In the genomic region with DNA sequence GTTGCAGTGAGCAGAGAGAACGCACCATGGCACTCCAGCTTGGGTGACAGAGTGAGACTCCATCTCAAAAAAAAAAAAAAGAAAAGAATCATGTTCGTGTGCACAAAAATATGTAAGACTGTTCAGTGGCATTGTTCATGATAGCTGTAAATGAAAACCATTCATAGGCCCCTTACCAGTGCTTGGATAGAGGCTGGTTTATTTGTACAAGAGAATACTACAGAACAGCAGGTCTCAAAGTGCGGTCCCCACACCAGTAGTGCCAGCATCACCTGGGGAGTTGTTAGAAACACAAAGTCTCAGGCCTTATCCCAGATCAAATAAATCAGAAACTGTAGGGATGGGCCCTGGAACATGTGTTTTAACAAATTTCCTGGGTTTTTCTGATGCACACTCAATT, we compare ENCODE assay signal across 25 cellular contexts.
"Had no signal": no experiment of that assay in that cellular context is flagged by ENCODE, and none has a peak within 500 bp of the region (broad histone marks: within the 10 kb centered on the region; RNA-seq: fewer than 3 reads in every experiment).

No MANE protein-coding gene starts in this region.

- H3K9me3 Mint-ChIP-seq: activated CD4-positive, alpha-beta memory T cell treated with anti-CD3 and anti-CD28 coated beads for 36 hours; activated CD4-positive, alpha-beta T cell treated with anti-CD3 and anti-CD28 coated beads, Interleukin-2, amount 10 ng/mL, durations not matched to agents 24 days and 14 days; activated naive CD4-positive, alpha-beta T cell treated with anti-CD3 and anti-CD28 coated beads, Interleukin-2, amount 50 U/mL, for 24 hours; activated naive CD8-positive, alpha-beta T cell treated with anti-CD3 and anti-CD28 coated beads, Interleukin-2, amount 10 ng/mL, durations not matched to agents 7 days and 5 days; activated T-cell treated with anti-CD3 and anti-CD28 coated beads, Interleukin-2, amount 50 U/mL, for 24 hours; activated T-helper 17 cell treated with anti-CD3 and anti-CD28 coated beads, Interleukin-2, amount 50 U/mL, for 72 hours; brain; dendritic cell treated with granulocyte-macrophage colony-stimulating factor and Interleukin-4, amounts not matched to agents 40 ng/mL and 50 ng/mL, for 4 days; endodermal cell had no signal

- ATAC-seq: activated CD4-positive, alpha-beta T cell treated with anti-CD3 and anti-CD28 coated beads for 36 hours; activated CD8-positive, alpha-beta memory T cell treated with anti-CD3 and anti-CD28 coated beads, Interleukin-2, amount 10 ng/mL, durations not matched to agents 7 days and 5 days; activated CD8-positive, alpha-beta T cell treated with anti-CD3 and anti-CD28 coated beads, Interleukin-2, amount 10 ng/mL, durations not matched to agents 7 days and 5 days; activated T-helper 17 cell treated with anti-CD3 and anti-CD28 coated beads, Interleukin-2, amount 50 U/mL, for 72 hours; esophagus mucosa had no signal

- H3K36me3 Mint-ChIP-seq: activated CD4-positive, alpha-beta memory T cell treated with anti-CD3 and anti-CD28 coated beads for 36 hours; activated CD8-positive, alpha-beta memory T cell treated with anti-CD3 and anti-CD28 coated beads, Interleukin-2, amount 10 ng/mL, durations not matched to agents 7 days and 5 days; activated naive CD4-positive, alpha-beta T cell treated with anti-CD3 and anti-CD28 coated beads, Interleukin-2, amount 50 U/mL, for 24 hours; activated naive CD8-positive, alpha-beta T cell treated with anti-CD3 and anti-CD28 coated beads, Interleukin-2, amount 10 ng/mL, durations not matched to agents 7 days and 5 days; brain had no signal

- DNase-seq: activated CD4-positive, alpha-beta memory T cell treated with anti-CD3 and anti-CD28 coated beads for 36 hours; activated CD4-positive, alpha-beta T cell treated with anti-CD3 and anti-CD28 coated beads for 36 hours; activated CD4-positive, alpha-beta T cell treated with anti-CD3 and anti-CD28 coated beads, Interleukin-2, amount 10 ng/mL, durations not matched to agents 24 days and 14 days; activated CD4-positive, CD25-positive, alpha-beta regulatory T cell; activated CD4-positive, CD25-positive, alpha-beta regulatory T cell treated with anti-CD3 and anti-CD28 coated beads, Interleukin-2, amount 50 U/mL, for 72 hours; activated CD8-positive, alpha-beta memory T cell treated with anti-CD3 and anti-CD28 coated beads, Interleukin-2, amount 10 ng/mL, durations not matched to agents 7 days and 5 days; activated CD8-positive, alpha-beta memory T cell treated with anti-CD3 and anti-CD28 coated beads, Interleukin-2, amount 50 U/mL, for 4 hours; activated CD8-positive, alpha-beta T cell treated with anti-CD3 and anti-CD28 coated beads, Interleukin-2, amount 10 ng/mL, durations not matched to agents 7 days and 5 days; activated effector memory CD4-positive, alpha-beta T cell treated with Interleukin-2 at 50 U/mL for 16 hours; activated gamma-delta T cell treated with Interleukin-2 at 50 U/mL for 16 hours; activated naive CD4-positive, alpha-beta T cell treated with Interleukin-2 at 50 U/mL for 16 hours; activated naive CD8-positive, alpha-beta T cell treated with anti-CD3 and anti-CD28 coated beads, Interleukin-2, amount 10 ng/mL, durations not matched to agents 7 days and 5 days; activated T-cell treated with anti-CD3 and anti-CD28 coated beads, Interleukin-2, amount 50 U/mL, for 24 hours; central memory CD4-positive, alpha-beta T cell; cerebellar nuclear complex; effector memory CD4-positive, alpha-beta T cell; endodermal cell; foreskin fibroblast; T-helper 1 cell; T-helper 2 cell had no signal

- H3K27ac Mint-ChIP-seq: activated CD4-positive, alpha-beta memory T cell treated with anti-CD3 and anti-CD28 coated beads for 36 hours; activated CD4-positive, alpha-beta T cell treated with anti-CD3 and anti-CD28 coated beads for 36 hours; activated CD4-positive, alpha-beta T cell treated with anti-CD3 and anti-CD28 coated beads, Interleukin-2, amount 10 ng/mL, durations not matched to agents 24 days and 14 days; activated CD8-positive, alpha-beta memory T cell treated with anti-CD3 and anti-CD28 coated beads, Interleukin-2, amount 10 ng/mL, durations not matched to agents 7 days and 5 days; activated CD8-positive, alpha-beta T cell treated with anti-CD3 and anti-CD28 coated beads, Interleukin-2, amount 10 ng/mL, durations not matched to agents 7 days and 5 days; activated naive CD4-positive, alpha-beta T cell treated with anti-CD3 and anti-CD28 coated beads, Interleukin-2, amount 50 U/mL, for 24 hours; activated naive CD8-positive, alpha-beta T cell treated with anti-CD3 and anti-CD28 coated beads, Interleukin-2, amount 10 ng/mL, durations not matched to agents 7 days and 5 days; activated T-cell treated with anti-CD3 and anti-CD28 coated beads, Interleukin-2, amount 50 U/mL, for 24 hours; activated T-helper 17 cell treated with anti-CD3 and anti-CD28 coated beads, Interleukin-2, amount 50 U/mL, for 72 hours; brain; dendritic cell treated with granulocyte-macrophage colony-stimulating factor and Interleukin-4, amounts not matched to agents 40 ng/mL and 50 ng/mL, for 4 days; endodermal cell had no signal

- H3K4me1 Mint-ChIP-seq: activated CD4-positive, alpha-beta T cell treated with anti-CD3 and anti-CD28 coated beads for 36 hours; activated CD4-positive, alpha-beta T cell treated with anti-CD3 and anti-CD28 coated beads, Interleukin-2, amount 10 ng/mL, durations not matched to agents 24 days and 14 days; activated CD8-positive, alpha-beta memory T cell treated with anti-CD3 and anti-CD28 coated beads, Interleukin-2, amount 10 ng/mL, durations not matched to agents 7 days and 5 days; activated naive CD4-positive, alpha-beta T cell treated with anti-CD3 and anti-CD28 coated beads, Interleukin-2, amount 50 U/mL, for 24 hours; activated naive CD8-positive, alpha-beta T cell treated with anti-CD3 and anti-CD28 coated beads, Interleukin-2, amount 10 ng/mL, durations not matched to agents 7 days and 5 days; activated T-helper 17 cell treated with anti-CD3 and anti-CD28 coated beads, Interleukin-2, amount 50 U/mL, for 72 hours; endodermal cell had no signal

- H3K4me3 Mint-ChIP-seq: activated CD4-positive, alpha-beta memory T cell treated with anti-CD3 and anti-CD28 coated beads for 36 hours; activated CD4-positive, alpha-beta T cell treated with anti-CD3 and anti-CD28 coated beads for 36 hours; activated CD4-positive, alpha-beta T cell treated with anti-CD3 and anti-CD28 coated beads, Interleukin-2, amount 10 ng/mL, durations not matched to agents 24 days and 14 days; activated CD8-positive, alpha-beta memory T cell treated with anti-CD3 and anti-CD28 coated beads, Interleukin-2, amount 10 ng/mL, durations not matched to agents 7 days and 5 days; activated CD8-positive, alpha-beta T cell treated with anti-CD3 and anti-CD28 coated beads, Interleukin-2, amount 10 ng/mL, durations not matched to agents 7 days and 5 days; activated naive CD4-positive, alpha-beta T cell treated with anti-CD3 and anti-CD28 coated beads, Interleukin-2, amount 50 U/mL, for 24 hours; activated naive CD8-positive, alpha-beta T cell treated with anti-CD3 and anti-CD28 coated beads, Interleukin-2, amount 10 ng/mL, durations not matched to agents 7 days and 5 days; activated T-cell treated with anti-CD3 and anti-CD28 coated beads, Interleukin-2, amount 50 U/mL, for 24 hours; activated T-helper 17 cell treated with anti-CD3 and anti-CD28 coated beads, Interleukin-2, amount 50 U/mL, for 72 hours; brain; dendritic cell treated with granulocyte-macrophage colony-stimulating factor and Interleukin-4, amounts not matched to agents 40 ng/mL and 50 ng/mL, for 4 days; endodermal cell had no signal

- H3K27me3 Mint-ChIP-seq: activated CD4-positive, alpha-beta memory T cell treated with anti-CD3 and anti-CD28 coated beads for 36 hours; activated CD4-positive, alpha-beta T cell treated with anti-CD3 and anti-CD28 coated beads for 36 hours; activated CD8-positive, alpha-beta memory T cell treated with anti-CD3 and anti-CD28 coated beads, Interleukin-2, amount 10 ng/mL, durations not matched to agents 7 days and 5 days; activated naive CD4-positive, alpha-beta T cell treated with anti-CD3 and anti-CD28 coated beads, Interleukin-2, amount 50 U/mL, for 24 hours; activated naive CD8-positive, alpha-beta T cell treated with anti-CD3 and anti-CD28 coated beads, Interleukin-2, amount 10 ng/mL, durations not matched to agents 7 days and 5 days; activated T-cell treated with anti-CD3 and anti-CD28 coated beads, Interleukin-2, amount 50 U/mL, for 24 hours; activated T-helper 17 cell treated with anti-CD3 and anti-CD28 coated beads, Interleukin-2, amount 50 U/mL, for 72 hours; dendritic cell treated with granulocyte-macrophage colony-stimulating factor and Interleukin-4, amounts not matched to agents 40 ng/mL and 50 ng/mL, for 4 days had no signal
